In the genomic region with DNA sequence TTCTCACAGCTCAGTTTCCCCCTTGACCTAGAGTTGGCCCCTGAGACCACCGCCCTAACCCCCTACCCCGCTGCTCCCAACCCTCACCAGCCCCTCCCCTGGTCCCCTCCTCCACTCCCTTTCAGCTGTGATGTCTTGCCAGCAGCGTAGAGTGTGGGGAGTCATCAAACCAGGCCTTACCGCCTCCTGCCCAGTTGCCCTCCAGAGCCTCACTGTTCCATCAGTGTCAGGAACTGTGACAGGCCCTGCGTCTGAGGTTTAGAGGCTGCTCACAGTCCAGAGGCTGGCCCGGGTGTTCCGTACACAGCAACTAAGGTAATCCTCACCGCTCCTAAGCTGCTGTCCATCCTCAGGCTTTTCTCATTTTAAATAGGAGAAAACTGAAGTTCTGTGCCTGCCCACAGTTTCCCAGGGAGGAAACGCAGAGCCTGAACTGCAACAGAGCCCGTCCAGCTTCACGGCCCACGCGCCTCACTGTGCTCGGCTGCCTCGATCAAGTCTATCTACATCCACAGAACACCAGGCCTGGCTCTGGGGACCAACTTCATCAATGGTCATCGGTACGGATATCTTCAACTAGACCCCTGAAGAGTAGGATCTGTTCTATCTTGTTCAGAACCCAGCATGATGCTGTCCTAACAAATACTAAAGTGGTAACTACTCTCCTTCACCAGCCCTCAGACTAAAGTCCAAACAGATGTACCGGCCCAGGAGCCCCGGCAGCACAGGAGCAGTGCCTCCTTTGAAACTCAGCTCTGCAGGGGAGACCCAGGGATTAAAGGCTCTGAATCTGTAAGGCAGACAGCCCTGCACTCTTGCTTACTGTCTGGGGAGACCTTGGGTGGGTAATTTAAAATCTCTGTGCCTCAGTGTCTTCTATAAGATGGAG, we compare ENCODE assay signal across 1 cellular context.
TF ChIP-seq lines count a peak whose summit lies in the region.

No MANE protein-coding gene starts in this region.

TF ChIP-seq in GM12891, 5 proteins besides CTCF, POLR2A, EP300 and RAD21:
- TF ChIP-seq POLR2AphosphoS5 (IDR thresholded peaks at IDR 0.05; ENCODE audit: low read depth, low read length) (no peak), TAF1 (IDR thresholded peaks at IDR 0.05; ENCODE audit: low read depth, low read length) (no peak), POU2F2 (IDR thresholded peaks at IDR 0.05; ENCODE audit: low read depth, low read length) (no peak), SPI1 (IDR thresholded peaks at IDR 0.05; ENCODE audit: low read depth, low read length) (no peak), PAX5 (IDR thresholded peaks at IDR 0.05; ENCODE audit: insufficient read depth, low read length, severe bottlenecking) (no peak)
